23 cellular contexts compared by ENCODE assay signal in the genomic region with DNA sequence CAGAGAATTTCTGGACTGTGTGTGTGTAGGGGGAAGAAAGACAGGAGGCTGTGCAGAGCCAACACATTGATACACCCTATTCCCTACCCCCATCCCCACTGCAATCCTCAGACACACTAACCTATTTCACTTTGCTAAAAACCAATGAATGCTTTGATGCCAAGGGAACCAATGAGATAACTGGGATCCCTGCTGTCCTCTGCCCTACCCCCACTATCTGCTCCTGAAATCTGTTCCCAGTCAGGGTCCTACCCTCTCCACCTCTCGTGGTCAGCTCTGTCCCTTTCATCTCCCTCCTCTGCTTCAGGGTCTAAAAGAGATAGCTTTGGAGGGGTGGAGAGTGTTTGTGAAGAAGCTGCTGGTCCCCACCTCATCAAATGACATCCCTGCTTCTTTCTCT. TPM values are rescaled to one million over a fixed set of nuclear protein-coding genes. Genes with fewer than 3 reads are reported as not detected.
"Had no signal": no experiment of that assay in that cellular context is flagged by ENCODE, and none has a peak within 500 bp of the region (broad histone marks: within the 10 kb centered on the region; RNA-seq: fewer than 3 reads in every experiment).

No MANE protein-coding gene starts in this region.

- H3K9me3 ChIP-seq: esophagus squamous epithelium, sigmoid colon, stomach, testis, upper lobe of right lung had no signal

- H3K4me3 ChIP-seq: esophagus squamous epithelium, sigmoid colon, stomach, testis, upper lobe of right lung had no signal

- H3K9me3 Mint-ChIP-seq: activated B cell treated with CpG ODN at 0.5 μM for 24 hours; activated CD4-positive, alpha-beta memory T cell treated with anti-CD3 and anti-CD28 coated beads, Interleukin-2, amount 10 ng/mL, durations not matched to agents 7 days and 5 days; activated naive CD8-positive, alpha-beta T cell treated with anti-CD3 and anti-CD28 coated beads for 36 hours; naive thymus-derived CD8-positive, alpha-beta T cell; stimulated activated effector memory CD8-positive, alpha-beta T cell treated with anti-CD3 and anti-CD28 coated beads, Interleukin-12 subunit alpha, Interleukin-12 subunit beta, amount 100 ng/mL, for 72 hours had no signal

- ATAC-seq: activated CD8-positive, alpha-beta memory T cell treated with anti-CD3 and anti-CD28 coated beads, Interleukin-2, amount 10 ng/mL, durations not matched to agents 7 days and 5 days; naive thymus-derived CD8-positive, alpha-beta T cell; stimulated activated effector memory CD8-positive, alpha-beta T cell treated with anti-CD3 and anti-CD28 coated beads, Interleukin-12 subunit alpha, Interleukin-12 subunit beta, amount 100 ng/mL, for 72 hours; upper lobe of right lung had no signal

- H3K27ac Mint-ChIP-seq: activated B cell treated with CpG ODN at 0.5 μM for 24 hours; activated CD4-positive, alpha-beta memory T cell treated with anti-CD3 and anti-CD28 coated beads, Interleukin-2, amount 10 ng/mL, durations not matched to agents 7 days and 5 days; activated CD8-positive, alpha-beta memory T cell treated with anti-CD3 and anti-CD28 coated beads, Interleukin-2, amount 10 ng/mL, durations not matched to agents 7 days and 5 days; activated naive CD8-positive, alpha-beta T cell treated with anti-CD3 and anti-CD28 coated beads for 36 hours; stimulated activated effector memory CD8-positive, alpha-beta T cell treated with anti-CD3 and anti-CD28 coated beads, Interleukin-12 subunit alpha, Interleukin-12 subunit beta, amount 100 ng/mL, for 72 hours had no signal

- H3K4me1 Mint-ChIP-seq: stimulated activated effector memory CD8-positive, alpha-beta T cell treated with anti-CD3 and anti-CD28 coated beads, Interleukin-12 subunit alpha, Interleukin-12 subunit beta, amount 100 ng/mL, for 72 hours had no signal

- H3K27ac ChIP-seq: esophagus squamous epithelium, sigmoid colon, stomach, testis, upper lobe of right lung had no signal

- DNase-seq: activated B cell treated with CpG ODN at 0.5 μM for 24 hours; activated CD4-positive, alpha-beta memory T cell treated with anti-CD3 and anti-CD28 coated beads, Interleukin-2, amount 10 ng/mL, durations not matched to agents 7 days and 5 days; activated CD4-positive, alpha-beta T cell treated with anti-CD3 and anti-CD28 coated beads for 4 hours; activated CD8-positive, alpha-beta memory T cell treated with anti-CD3 and anti-CD28 coated beads, Interleukin-2, amount 10 ng/mL, durations not matched to agents 7 days and 5 days; activated naive CD4-positive, alpha-beta T cell; activated naive CD8-positive, alpha-beta T cell treated with anti-CD3 and anti-CD28 coated beads for 36 hours; amniotic stem cell; dermis blood vessel endothelial cell; effector memory CD4-positive, alpha-beta T cell; esophagus squamous epithelium; mesenchymal stem cell; naive thymus-derived CD8-positive, alpha-beta T cell; posterior cingulate gyrus; sigmoid colon; stimulated activated CD4-positive, alpha-beta T cell treated with anti-CD3 and anti-CD28 coated beads, Interleukin-4, amount 100 ng/mL, for 24 hours; stomach; testis; upper lobe of right lung had no signal

- H3K36me3 Mint-ChIP-seq: activated CD8-positive, alpha-beta memory T cell treated with anti-CD3 and anti-CD28 coated beads, Interleukin-2, amount 10 ng/mL, durations not matched to agents 7 days and 5 days; activated naive CD8-positive, alpha-beta T cell treated with anti-CD3 and anti-CD28 coated beads for 36 hours; naive thymus-derived CD8-positive, alpha-beta T cell; stimulated activated effector memory CD8-positive, alpha-beta T cell treated with anti-CD3 and anti-CD28 coated beads, Interleukin-12 subunit alpha, Interleukin-12 subunit beta, amount 100 ng/mL, for 72 hours had no signal

- H3K36me3 ChIP-seq: esophagus squamous epithelium, sigmoid colon, stomach, upper lobe of right lung had no signal

- H3K27me3 ChIP-seq: testis had no signal

- FAIRE-seq: TTC549 had no signal

- H3K4me3 Mint-ChIP-seq: activated B cell treated with CpG ODN at 0.5 μM for 24 hours; activated CD4-positive, alpha-beta memory T cell treated with anti-CD3 and anti-CD28 coated beads, Interleukin-2, amount 10 ng/mL, durations not matched to agents 7 days and 5 days; activated CD8-positive, alpha-beta memory T cell treated with anti-CD3 and anti-CD28 coated beads, Interleukin-2, amount 10 ng/mL, durations not matched to agents 7 days and 5 days; activated naive CD8-positive, alpha-beta T cell treated with anti-CD3 and anti-CD28 coated beads for 36 hours; naive thymus-derived CD8-positive, alpha-beta T cell; stimulated activated effector memory CD8-positive, alpha-beta T cell treated with anti-CD3 and anti-CD28 coated beads, Interleukin-12 subunit alpha, Interleukin-12 subunit beta, amount 100 ng/mL, for 72 hours had no signal

- H3K4me1 ChIP-seq: upper lobe of right lung had no signal

RNA-seq across cellular contexts. Expression of a gene that starts 19.1 kb away (rescaled TPM):
- total RNA-seq: activated naive CD8-positive, alpha-beta T cell treated with anti-CD3 and anti-CD28 coated beads for 36 hours; T-helper 2 cell treated with Interferon-gamma antibody and Interleukin-4, amounts not matched to agents 100 ng/mL and 5 ng/mL, for 36 hours had no signal

RNA-seq across cellular contexts. Expression of a gene that starts 38.6 kb away (rescaled TPM):
- total RNA-seq: dermis blood vessel endothelial cell, glomerular endothelial cell, lower leg skin, stomach had no signal
